ENCODE assay signal across 26 cellular contexts in genomic region chr11:9187616-9188015, GRCh38.
"Had no signal": no experiment of that assay in that cellular context is flagged by ENCODE, and none has a peak within 500 bp of the region (broad histone marks: within the 10 kb centered on the region; RNA-seq: fewer than 3 reads in every experiment).

No MANE protein-coding gene starts in this region.

- H3K4me1 ChIP-seq: adrenal gland, ascending aorta, esophagus squamous epithelium had no signal

- ATAC-seq: activated CD4-positive, alpha-beta T cell treated with anti-CD3 and anti-CD28 coated beads for 36 hours; activated CD8-positive, alpha-beta memory T cell treated with anti-CD3 and anti-CD28 coated beads, Interleukin-2, amount 10 ng/mL, durations not matched to agents 7 days and 5 days; activated CD8-positive, alpha-beta T cell treated with anti-CD3 and anti-CD28 coated beads, Interleukin-2, amount 10 ng/mL, durations not matched to agents 7 days and 5 days; activated naive CD4-positive, alpha-beta T cell treated with anti-CD3 and anti-CD28 coated beads, Interleukin-2, amount 50 U/mL, for 72 hours; left cardiac atrium; left ventricle myocardium superior had no signal

- H3K27ac Mint-ChIP-seq: activated CD4-positive, alpha-beta T cell treated with anti-CD3 and anti-CD28 coated beads for 36 hours; activated CD8-positive, alpha-beta memory T cell treated with anti-CD3 and anti-CD28 coated beads, Interleukin-2, amount 10 ng/mL, durations not matched to agents 7 days and 5 days; activated CD8-positive, alpha-beta T cell treated with anti-CD3 and anti-CD28 coated beads, Interleukin-2, amount 10 ng/mL, durations not matched to agents 7 days and 5 days; activated naive CD4-positive, alpha-beta T cell treated with anti-CD3 and anti-CD28 coated beads, Interleukin-2, amount 50 U/mL, for 72 hours; activated T-helper 2 cell treated with anti-CD3 and anti-CD28 coated beads, Interferon-gamma antibody, Interleukin-2, Interleukin-4, amounts not matched to agents 10 μg/mL and 5 μg/mL and 100 μg/mL, durations not matched to agents 14 hours and 24 hours and 36 hours; dendritic cell treated with granulocyte-macrophage colony-stimulating factor and Interleukin-4, amounts not matched to agents 40 ng/mL and 50 ng/mL, for 4 days; naive B cell; progenitor cell of endocrine pancreas had no signal

- H3K9me3 ChIP-seq: adrenal gland, ascending aorta, esophagus squamous epithelium, thoracic aorta had no signal

- H3K4me1 Mint-ChIP-seq: activated CD4-positive, alpha-beta T cell treated with anti-CD3 and anti-CD28 coated beads for 36 hours; activated CD8-positive, alpha-beta memory T cell treated with anti-CD3 and anti-CD28 coated beads, Interleukin-2, amount 10 ng/mL, durations not matched to agents 7 days and 5 days; naive B cell had no signal

- H3K27me3 ChIP-seq: adrenal gland, ascending aorta, brain microvascular endothelial cell, esophagus squamous epithelium had no signal

- H3K27ac ChIP-seq: adrenal gland, ascending aorta, brain microvascular endothelial cell, epithelial cell of prostate, esophagus squamous epithelium, thoracic aorta had no signal

- H3K4me3 Mint-ChIP-seq: activated CD4-positive, alpha-beta T cell treated with anti-CD3 and anti-CD28 coated beads for 36 hours; activated CD8-positive, alpha-beta memory T cell treated with anti-CD3 and anti-CD28 coated beads, Interleukin-2, amount 10 ng/mL, durations not matched to agents 7 days and 5 days; activated CD8-positive, alpha-beta T cell treated with anti-CD3 and anti-CD28 coated beads, Interleukin-2, amount 10 ng/mL, durations not matched to agents 7 days and 5 days; dendritic cell treated with granulocyte-macrophage colony-stimulating factor and Interleukin-4, amounts not matched to agents 40 ng/mL and 50 ng/mL, for 4 days; naive B cell had no signal

- H3K27me3 Mint-ChIP-seq: activated CD4-positive, alpha-beta T cell treated with anti-CD3 and anti-CD28 coated beads for 36 hours; activated CD8-positive, alpha-beta memory T cell treated with anti-CD3 and anti-CD28 coated beads, Interleukin-2, amount 10 ng/mL, durations not matched to agents 7 days and 5 days; dendritic cell treated with granulocyte-macrophage colony-stimulating factor and Interleukin-4, amounts not matched to agents 40 ng/mL and 50 ng/mL, for 4 days; naive B cell; progenitor cell of endocrine pancreas had no signal

- DNase-seq: activated CD4-positive, alpha-beta T cell treated with anti-CD3 and anti-CD28 coated beads for 36 hours; activated CD4-positive, CD25-positive, alpha-beta regulatory T cell; activated CD8-positive, alpha-beta memory T cell treated with anti-CD3 and anti-CD28 coated beads, Interleukin-2, amount 10 ng/mL, durations not matched to agents 7 days and 5 days; activated CD8-positive, alpha-beta T cell treated with anti-CD3 and anti-CD28 coated beads, Interleukin-2, amount 10 ng/mL, durations not matched to agents 7 days and 5 days; activated T-cell treated with anti-CD3 and anti-CD28 coated beads, Interleukin-2, amount 50 U/mL, for 48 hours; adrenal gland; brain microvascular endothelial cell; central memory CD4-positive, alpha-beta T cell; effector CD8-positive, alpha-beta T cell; esophagus squamous epithelium; glutamatergic neuron; islet precursor cell; left cardiac atrium; left ventricle myocardium superior; naive B cell; stimulated activated CD4-positive, alpha-beta T cell treated with anti-CD3 and anti-CD28 coated beads, Interleukin-15, amount 100 ng/mL, for 24 hours; stimulated activated CD4-positive, alpha-beta T cell treated with anti-CD3 and anti-CD28 coated beads, Interleukin-2, amount 100 ng/mL, for 24 hours; stimulated activated naive CD4-positive, alpha-beta T cell; trophoblast cell had no signal

- H3K9me3 Mint-ChIP-seq: dendritic cell treated with granulocyte-macrophage colony-stimulating factor and Interleukin-4, amounts not matched to agents 40 ng/mL and 50 ng/mL, for 4 days had no signal

- H3K36me3 ChIP-seq: adrenal gland, thoracic aorta had no signal

- H3K4me3 ChIP-seq: adrenal gland, ascending aorta, esophagus squamous epithelium, thoracic aorta had no signal
